In the genomic region with DNA sequence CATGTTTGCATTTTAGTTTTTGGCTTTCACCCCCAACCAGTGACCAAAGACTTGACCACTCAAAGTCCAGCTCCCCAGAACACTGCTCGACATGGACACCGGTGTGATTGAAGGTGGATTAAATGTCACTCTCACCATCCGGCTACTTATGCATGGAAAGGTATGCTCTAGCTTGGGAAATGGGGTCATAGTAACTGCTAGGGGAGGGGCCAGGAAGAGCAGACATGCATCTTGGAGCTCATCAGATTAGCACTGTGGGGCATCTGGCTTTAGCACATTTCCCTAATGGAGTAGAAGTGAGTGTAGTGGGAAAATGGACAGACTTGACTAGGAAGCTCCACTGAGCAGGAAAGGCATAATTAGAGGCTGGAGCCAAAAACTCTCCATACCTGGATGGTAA, we compare ENCODE assay signal across 1 cellular context.
TF ChIP-seq lines count a peak whose summit lies in the region.

No MANE protein-coding gene starts in this region.

TF ChIP-seq in HepG2, 621 proteins besides CTCF, POLR2A, EP300 and RAD21:
- TF ChIP-seq RBM22 (optimal IDR thresholded peaks at IDR 0.05; ENCODE audit: low read length) (peak; percentile 13), AGO1 (IDR thresholded peaks at IDR 0.05; ENCODE audit: low read depth, low read length, poor library complexity, severe bottlenecking) (no peak), STAT5B (CRISPR knock-in tag; IDR thresholded peaks at IDR 0.05) (no peak), NCOA5 (CRISPR knock-in tag; IDR thresholded peaks at IDR 0.05) (no peak), PAF1 (CRISPR knock-in tag; IDR thresholded peaks at IDR 0.05) (0 out of 2 replicates have a peak, but pooled peaks have one; percentile 32)
